In the genomic region with DNA sequence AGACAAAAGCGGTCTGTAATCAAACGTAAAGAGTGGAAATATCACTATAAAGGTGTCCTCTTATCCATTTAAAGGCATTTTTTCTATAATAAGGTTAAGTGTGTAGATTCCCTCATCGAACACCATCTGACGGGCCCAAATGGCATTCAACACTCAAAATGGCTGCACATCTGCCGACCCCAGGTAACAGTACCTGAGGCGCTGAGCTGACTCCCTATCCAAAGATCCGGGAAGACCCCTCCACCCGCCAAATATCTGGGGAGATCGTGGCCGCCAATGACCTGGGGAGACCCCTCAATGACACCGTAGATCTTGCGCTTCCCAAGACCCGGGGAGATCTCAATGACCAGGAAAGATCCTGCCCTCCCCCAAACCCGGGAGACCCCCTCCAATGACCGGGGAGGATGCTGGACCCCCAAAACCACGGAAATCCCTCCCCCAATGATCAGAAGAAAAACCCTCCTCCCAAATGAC, we compare ENCODE assay signal across 8 cellular contexts. TPM values are rescaled to one million over a fixed set of nuclear protein-coding genes. Genes with fewer than 3 reads are reported as not detected.
DNase-seq lines count a peak whose midpoint lies in the region; ATAC-seq, FAIRE-seq and TF ChIP-seq lines count a peak whose summit lies in the region.

No MANE protein-coding gene starts in this region.

- in situ Hi-C loops in K562 (cut with MboI) = no loop called here

- intact Hi-C loops in K562 (cut with micrococcal nuclease) = no loop called here

- BruUV-seq in K562 (replicated peaks; lab: Mats Ljungman, UMichigan) = no TSS peak

- H2AFZ ChIP-seq in K562 (ENCODE audit: low read depth, low read length) = peak overlapping the region; percentile 72; the same call in 1 of the 2 replicates

- POLR2A ChIA-PET in K562 (lab: Yijun Ruan, JAX) = interaction anchor here (0.5 to 2.3 kb wide), 7 partner anchors 9 to 546 kb away, joined by 3 to 13 read pairs (median 3); partner anchors contain the start of gene ARIH2

- peak; percentile 39 for ATAC-seq in K562
- no peak for ATAC-seq in HG03442 (IDR thresholded peaks at IDR 0.05; ENCODE audit: unreplicated experiment)
- no peak for ATAC-seq in GM21390 (IDR thresholded peaks at IDR 0.05; ENCODE audit: unreplicated experiment)
- ATAC-seq in HG03439 (IDR thresholded peaks at IDR 0.05; ENCODE audit: unreplicated experiment) = no peak

- TF ChIP-seq CTCF in K562 (IDR thresholded peaks at IDR 0.05 in 2 of 3, conservative IDR thresholded peaks at IDR 0.05 in 1 of 3; ENCODE audit: insufficient read depth in 2 of 3, low read depth in 1 of 3, low read length in 3 of 3) = no peak
- TF ChIP-seq CTCF in liver (IDR thresholded peaks at IDR 0.05; ENCODE audit: low read depth, low read length, missing input control) = no peak

- H3K36me3 ChIP-seq in H7 (replicated peaks; ENCODE audit: control insufficient read depth, insufficient read depth, low read length) (peaks cover 18% of the 10 kb centered on the region), K562 (ENCODE audit: control insufficient read depth, insufficient read depth, low read length) (peaks cover 31% of the 10 kb centered on the region), liver (ENCODE audit: control insufficient read depth in 4 of 4, insufficient read depth in 3 of 4, low read depth in 1 of 4, low read length in 3 of 4) (peaks cover 0 to 5% (median 3%) of the 10 kb centered on the region in 4 donors), subcutaneous abdominal adipose tissue (ENCODE audit: control insufficient read depth in 5 of 5, insufficient read depth in 5 of 5, low read length in 5 of 5) (peaks cover 0 to 16% (median 4%) of the 10 kb centered on the region in 5 donors)

- CTCF ChIA-PET in K562 (lab: Yijun Ruan, JAX; ENCODE audit: low intra/inter-chr PET ratio) = no interaction called here

- no peaks in the 10 kb centered on the region for H3K9me1 ChIP-seq in K562 (ENCODE audit: control insufficient read depth, insufficient read depth, low read length)

- no peaks in the 10 kb centered on the region for H3K9me3 ChIP-seq in K562 (replicated peaks; ENCODE audit: control insufficient read depth, insufficient read depth, low read depth, low read length)
- H3K9me3 ChIP-seq in liver (ENCODE audit: control insufficient read depth in 4 of 4, low read length in 3 of 4) = no peaks in the 10 kb centered on the region
- no peaks in the 10 kb centered on the region for H3K9me3 ChIP-seq in subcutaneous abdominal adipose tissue (ENCODE audit: control insufficient read depth in 5 of 5, low read length in 5 of 5)

- peaks cover 53% of the 10 kb centered on the region for H3K79me2 ChIP-seq in K562 (ENCODE audit: control insufficient read depth, insufficient read depth, low read length)

- H3K27me3 ChIP-seq in H7 (ENCODE audit: control insufficient read depth, insufficient read depth, low read length) = no peaks in the 10 kb centered on the region
- no peaks in the 10 kb centered on the region for H3K27me3 ChIP-seq in K562 (ENCODE audit: control insufficient read depth in 2 of 2, insufficient read depth in 2 of 2, low read length in 2 of 2)
- no peaks in the 10 kb centered on the region for H3K27me3 ChIP-seq in liver (ENCODE audit: control insufficient read depth in 4 of 4, insufficient read depth in 4 of 4, low read length in 3 of 4)
- H3K27me3 ChIP-seq in subcutaneous abdominal adipose tissue (ENCODE audit: control insufficient read depth in 5 of 5, insufficient read depth in 4 of 5, low read length in 5 of 5) = no peaks in the 10 kb centered on the region

- H4K20me1 ChIP-seq in K562 (replicated peaks; ENCODE audit: control insufficient read depth, insufficient read depth, low read length) = no peaks in the 10 kb centered on the region

- DNase-seq in H7 (peak; percentile 63), RPMI8226 (peak; percentile 47), K562 (ENCODE audit: extremely low read depth in 1 of 4, low spot score in 3 of 4) (peak; percentile 14 to 29 (median 26))

- TF ChIP-seq EP300 in K562 (IDR thresholded peaks at IDR 0.05; ENCODE audit: low read length) = no peak

- peak overlapping the region; percentile 91 for H3K4me2 ChIP-seq in K562 (ENCODE audit: insufficient read depth, low read length)

- H3K27ac ChIP-seq in K562 (ENCODE audit: extremely low read depth, low read depth, low read length) (peak overlapping the region; percentile 98), liver (ENCODE audit: low read depth in 1 of 2, low read length in 2 of 2) (peak overlapping the region; percentile 73 to 74), subcutaneous abdominal adipose tissue (ENCODE audit: low read depth, low read length) (peak overlapping the region; percentile 81)

- no peak for TF ChIP-seq POLR2A in K562 (conservative IDR thresholded peaks at IDR 0.05)

- no peak for FAIRE-seq in K562 (lab: Jason Lieb, UNC)

- TF ChIP-seq RAD21 in K562 (CRISPR knock-in tag; conservative IDR thresholded peaks at IDR 0.05 in 1 of 2, IDR thresholded peaks at IDR 0.05 in 1 of 2) = no peak
- TF ChIP-seq RAD21 in liver (IDR thresholded peaks at IDR 0.05) = no peak

- H3K4me3 ChIP-seq in H7 (ENCODE audit: insufficient read depth, low read depth, low read length) (peak overlapping the region; percentile 74), K562 (peak overlapping the region; percentile 98), liver (ENCODE audit: low read depth in 1 of 3, low read length in 3 of 3) (peak overlapping the region; percentile 95 to 100 (median 97)), subcutaneous abdominal adipose tissue (ENCODE audit: low read depth in 1 of 5, low read length in 5 of 5) (peak overlapping the region; percentile 92 to 100 (median 98))

- 0% methylated on average over 10 of the region's 16 CpGs for WGBS in K562 (ENCODE audit: insufficient coverage, low coverage, missing lambda C conversion rate)
- under 1% methylated on average over 16 of the region's 16 CpGs for WGBS in liver

- H3K9ac ChIP-seq in K562 (ENCODE audit: insufficient read depth in 1 of 2, low read depth in 2 of 2, low read length in 2 of 2) (peak overlapping the region; percentile 97 to 98), liver (ENCODE audit: low read depth in 1 of 2, low read length in 2 of 2) (peak overlapping the region; percentile 98 to 99), subcutaneous abdominal adipose tissue (ENCODE audit: low read length in 5 of 5) (peak overlapping the region; percentile 68 to 99 (median 95))

- H3K4me1 ChIP-seq in K562 (replicated peaks in 1 of 2; ENCODE audit: control insufficient read depth in 2 of 2, insufficient read depth in 2 of 2, low read length in 2 of 2) (peaks cover 3 to 9% of the 10 kb centered on the region in 2 experiments; a peak in 4 of 5 replicates), liver (ENCODE audit: control insufficient read depth in 4 of 4, insufficient read depth in 4 of 4, low read length in 3 of 4) (peaks cover 0 to 22% (median 13%) of the 10 kb centered on the region in 4 donors), subcutaneous abdominal adipose tissue (ENCODE audit: control insufficient read depth in 5 of 5, insufficient read depth in 5 of 5, low read length in 5 of 5) (peaks cover 0 to 40% (median 29%) of the 10 kb centered on the region in 5 donors)

RNA-seq across cellular contexts. Expression of gene IP6K2, which starts 0.5 kb away (rescaled TPM):
- total RNA-seq in H7 (2014; rRNA removed; shearing (Covaris generic)) = 93.8 and 107 TPM in 2 replicates
- 178 and 218 TPM in 2 replicates for total RNA-seq in K562 (2011; cell fraction: chromatin; rRNA removed; ENCODE audit: low replicate concordance)
- total RNA-seq in K562 (2011; cell fraction: nucleolus; rRNA removed) = 134 and 138 TPM in 2 replicates
- total RNA-seq in K562 (2011; cell fraction: nucleoplasm; rRNA removed) = 174 and 186 TPM in 2 replicates
- total RNA-seq in K562 (2014; rRNA removed) (46.1 and 50.4 TPM in 2 replicates), K562 (2014; rRNA removed; fragmentation: Illumina TruSeq; extraction: Trizol) (37.6 and 38.9 TPM in 2 replicates), K562 (2015; rRNA removed; fragmentation: Illumina TruSeq; extraction: Trizol) (46.9 and 48.8 TPM in 2 replicates), K562 (2021) (41.3 and 48.0 TPM in 2 replicates), liver (10 to 100 TPM; 23.3 to 25.4 TPM)
- polyA plus RNA-seq in K562 (2011; rRNA removed) (60.2 and 102 TPM in 2 replicates), K562 (2014; fragmentation: Illumina TruSeq; extraction: Trizol) (57.1 and 79.3 TPM in 2 replicates), K562 (2014; fragmentation: Nextera tagmentation; extraction: Ambion mirVana) (10 to 100 TPM; 19.6 to 26.3 TPM), K562 (2014; rRNA removed) (69.6 and 78.1 TPM in 2 replicates), liver (10 to 100 TPM; 21.8 to 37.6 TPM)
- 75.7 and 102 TPM in 2 replicates for polyA plus RNA-seq in K562 (2011; cell fraction: cytosol; rRNA removed)
- 547 and 559 TPM in 2 replicates for polyA plus RNA-seq in K562 (2011; cell fraction: nucleus; rRNA removed)
- 50.4 and 55.4 TPM in 2 replicates for polyA plus RNA-seq in K562 (2012)
- 43.8 and 51.2 TPM in 2 replicates for polyA minus RNA-seq in K562 (2011; rRNA and poly(A)+ RNA removed)
- 19.8 and 28.5 TPM in 2 replicates for polyA minus RNA-seq in K562 (2011; cell fraction: cytosol; rRNA and poly(A)+ RNA removed)
- polyA minus RNA-seq in K562 (2011; cell fraction: nucleus; rRNA and poly(A)+ RNA removed) = 33.5 and 60.8 TPM in 2 replicates

RNA-seq across cellular contexts. Expression of gene NCKIPSD, which starts 30.8 kb away (rescaled TPM):
- 43.8 and 48.8 TPM in 2 replicates for total RNA-seq in H7 (2014; rRNA removed; shearing (Covaris generic))
- 29.1 and 109 TPM in 2 replicates for total RNA-seq in K562 (2011; cell fraction: chromatin; rRNA removed; ENCODE audit: low replicate concordance)
- total RNA-seq in K562 (2011; cell fraction: nucleolus; rRNA removed) = 55.4 and 58.4 TPM in 2 replicates
- total RNA-seq in K562 (2011; cell fraction: nucleoplasm; rRNA removed) = 33.2 and 33.4 TPM in 2 replicates
- total RNA-seq in K562 (2014; rRNA removed) (12.3 and 18.7 TPM in 2 replicates), K562 (2014; rRNA removed; fragmentation: Illumina TruSeq; extraction: Trizol) (4.1 and 6.3 TPM in 2 replicates), K562 (2015; rRNA removed; fragmentation: Illumina TruSeq; extraction: Trizol) (9.7 and 10.0 TPM in 2 replicates), K562 (2021) (17.3 and 20.1 TPM in 2 replicates), liver (10 to 100 TPM in 1 of 2 donors, 1 to 10 TPM in 1; 5.9 to 12.9 TPM)
- polyA plus RNA-seq in K562 (2011; rRNA removed) (24.4 and 35.6 TPM in 2 replicates), K562 (2014; fragmentation: Illumina TruSeq; extraction: Trizol) (15.0 and 16.2 TPM in 2 replicates), K562 (2014; fragmentation: Nextera tagmentation; extraction: Ambion mirVana) (1 to 10 TPM in 1 of 2 experiments, under 1 TPM in 1; 0.49 to 1.7 TPM), K562 (2014; rRNA removed) (17.8 and 21.4 TPM in 2 replicates), liver (10 to 100 TPM in 1 of 2 donors, 1 to 10 TPM in 1; 7.4 to 10.0 TPM)
- polyA plus RNA-seq in K562 (2011; cell fraction: cytosol; rRNA removed) = 38.2 and 70.0 TPM in 2 replicates
- 114 and 150 TPM in 2 replicates for polyA plus RNA-seq in K562 (2011; cell fraction: nucleus; rRNA removed)
- 14.6 and 23.0 TPM in 2 replicates for polyA plus RNA-seq in K562 (2012)
- 14.6 and 22.5 TPM in 2 replicates for polyA minus RNA-seq in K562 (2011; rRNA and poly(A)+ RNA removed)
- polyA minus RNA-seq in K562 (2011; cell fraction: cytosol; rRNA and poly(A)+ RNA removed) = 25.6 and 29.7 TPM in 2 replicates
- polyA minus RNA-seq in K562 (2011; cell fraction: nucleus; rRNA and poly(A)+ RNA removed) = 33.0 and 36.1 TPM in 2 replicates

RNA-seq across cellular contexts. Expression of gene CELSR3, which starts 53.9 kb away (rescaled TPM):
- 14.3 and 18.7 TPM in 2 replicates for total RNA-seq in H7 (2014; rRNA removed; shearing (Covaris generic))
- total RNA-seq in K562 (2011; cell fraction: chromatin; rRNA removed; ENCODE audit: low replicate concordance) = 5.4 and 13.8 TPM in 2 replicates
- total RNA-seq in K562 (2011; cell fraction: nucleolus; rRNA removed) = 7.0 and 9.3 TPM in 2 replicates
- total RNA-seq in K562 (2011; cell fraction: nucleoplasm; rRNA removed) = 6.1 and 6.5 TPM in 2 replicates
- total RNA-seq in K562 (2014; rRNA removed) (0.64 and 0.98 TPM in 2 replicates), K562 (2014; rRNA removed; fragmentation: Illumina TruSeq; extraction: Trizol) (0.47 and 0.48 TPM in 2 replicates), K562 (2015; rRNA removed; fragmentation: Illumina TruSeq; extraction: Trizol) (0.76 and 0.79 TPM in 2 replicates), K562 (2021) (1.6 and 2.1 TPM in 2 replicates), liver (under 1 TPM; 0.33 to 0.37 TPM)
- polyA plus RNA-seq in K562 (2011; rRNA removed) (0.84 and 0.93 TPM in 2 replicates), K562 (2014; fragmentation: Illumina TruSeq; extraction: Trizol) (1.1 and 1.5 TPM in 2 replicates), K562 (2014; fragmentation: Nextera tagmentation; extraction: Ambion mirVana) (under 1 TPM; 0.10 to 0.20 TPM), K562 (2014; rRNA removed) (1.3 and 2.7 TPM in 2 replicates), liver (under 1 TPM; 0.16 to 0.18 TPM)
- 0.87 and 1.8 TPM in 2 replicates for polyA plus RNA-seq in K562 (2011; cell fraction: cytosol; rRNA removed)
- polyA plus RNA-seq in K562 (2011; cell fraction: nucleus; rRNA removed) = 5.5 and 8.2 TPM in 2 replicates
- polyA plus RNA-seq in K562 (2012) = 1.5 and 1.6 TPM in 2 replicates
- polyA minus RNA-seq in K562 (2011; rRNA and poly(A)+ RNA removed) = 0.78 and 1.9 TPM in 2 replicates
- polyA minus RNA-seq in K562 (2011; cell fraction: cytosol; rRNA and poly(A)+ RNA removed) = 1.8 and 2.0 TPM in 2 replicates
- 2.7 and 3.0 TPM in 2 replicates for polyA minus RNA-seq in K562 (2011; cell fraction: nucleus; rRNA and poly(A)+ RNA removed)
